In the genomic region with DNA sequence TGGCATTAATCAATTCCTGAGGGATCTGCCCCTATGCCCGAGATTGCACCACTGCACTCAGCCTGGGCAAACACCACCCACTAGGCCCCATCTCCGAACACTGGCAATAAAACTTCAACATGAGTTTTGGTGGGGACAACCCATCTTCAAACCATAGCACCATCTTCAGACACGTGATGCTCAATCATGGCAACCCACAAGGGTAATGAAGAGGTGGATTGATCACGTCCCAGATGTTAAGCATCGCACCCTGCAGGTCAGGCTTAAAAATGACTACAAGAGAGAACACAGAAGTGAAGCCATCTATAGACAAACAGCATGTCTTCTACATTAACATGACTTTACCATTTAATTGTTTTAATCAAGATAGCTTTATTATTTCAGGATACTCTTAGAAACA, we compare ENCODE assay signal across 27 cellular contexts.
"Had no signal": no experiment of that assay in that cellular context is flagged by ENCODE, and none has a peak within 500 bp of the region (broad histone marks: within the 10 kb centered on the region; RNA-seq: fewer than 3 reads in every experiment).

No MANE protein-coding gene starts in this region.

- H3K36me3 ChIP-seq: left lung, lower lobe of right lung, pancreas, prostate gland, suprapubic skin, thoracic aorta, tibial artery, vagina had no signal

- H3K9me3 ChIP-seq: lower lobe of right lung, pancreas, prostate gland, suprapubic skin, thoracic aorta, vagina had no signal

- H3K27ac Mint-ChIP-seq: naive thymus-derived CD8-positive, alpha-beta T cell; nephron; stimulated activated naive B cell treated with anti-CD40 and anti-IgM and Interleukin-4, amounts not matched to agents 10 μg/mL and 1 μg/mL and 100 μg/mL, for 72 hours; stimulated activated naive CD8-positive, alpha-beta T cell treated with anti-CD3 and anti-CD28 coated beads, Interleukin-15, Interleukin-2, amounts not matched to agents 100 ng/mL and 50 ng/mL, for 24 hours had no signal

- H3K4me3 Mint-ChIP-seq: naive thymus-derived CD8-positive, alpha-beta T cell; nephron; neural crest cell; stimulated activated naive B cell treated with anti-CD40 and anti-IgM and Interleukin-4, amounts not matched to agents 10 μg/mL and 1 μg/mL and 100 μg/mL, for 72 hours; stimulated activated naive CD8-positive, alpha-beta T cell treated with anti-CD3 and anti-CD28 coated beads, Interleukin-15, Interleukin-2, amounts not matched to agents 100 ng/mL and 50 ng/mL, for 24 hours had no signal

- H3K4me1 Mint-ChIP-seq: naive thymus-derived CD8-positive, alpha-beta T cell; neural crest cell had no signal

- H3K27me3 ChIP-seq: left lung, pancreas, suprapubic skin, tibial artery, vagina had no signal

- FAIRE-seq: keratinocyte, pancreas had no signal

- H3K4me3 ChIP-seq: left lung, lower lobe of right lung, pancreas, prostate gland, skin epidermis, suprapubic skin, thoracic aorta, tibial artery, vagina had no signal

- H3K27ac ChIP-seq: left lung, lower lobe of right lung, pancreas, prostate gland, skin epidermis, suprapubic skin, thoracic aorta, tibial artery, vagina had no signal

- H3K27me3 Mint-ChIP-seq: naive thymus-derived CD8-positive, alpha-beta T cell; stimulated activated naive B cell treated with anti-CD40 and anti-IgM and Interleukin-4, amounts not matched to agents 10 μg/mL and 1 μg/mL and 100 μg/mL, for 72 hours; stimulated activated naive CD8-positive, alpha-beta T cell treated with anti-CD3 and anti-CD28 coated beads, Interleukin-15, Interleukin-2, amounts not matched to agents 100 ng/mL and 50 ng/mL, for 24 hours had no signal

- DNase-seq: left colon; left lung; lower lobe of right lung; mammary epithelial cell; mesenchymal stem cell; naive thymus-derived CD8-positive, alpha-beta T cell; nucleus accumbens; pancreas; posterior cingulate gyrus; retina; right cardiac atrium; stimulated activated CD4-positive, alpha-beta T cell treated with anti-CD3 and anti-CD28 coated beads, Interleukin-12 subunit alpha, Interleukin-12 subunit beta, amount 100 ng/mL, for 4 hours; stimulated activated CD4-positive, alpha-beta T cell treated with anti-CD3 and anti-CD28 coated beads, Interleukin-15, amount 100 ng/mL, for 24 hours; stimulated activated CD4-positive, alpha-beta T cell treated with anti-CD3 and anti-CD28 coated beads, Interleukin-2, amount 100 ng/mL, for 24 hours; stimulated activated CD4-positive, alpha-beta T cell treated with anti-CD3 and anti-CD28 coated beads, Interleukin-4, amount 100 ng/mL, for 1 hour; stimulated activated naive B cell treated with anti-CD40 and anti-IgM and Interleukin-4, amounts not matched to agents 10 μg/mL and 1 μg/mL and 100 μg/mL, for 72 hours; tibial artery; trophoblast cell had no signal

- H3K4me1 ChIP-seq: left lung, lower lobe of right lung, pancreas, prostate gland, suprapubic skin, tibial artery, vagina had no signal
